16 cellular contexts compared by ENCODE assay signal in the genomic region with DNA sequence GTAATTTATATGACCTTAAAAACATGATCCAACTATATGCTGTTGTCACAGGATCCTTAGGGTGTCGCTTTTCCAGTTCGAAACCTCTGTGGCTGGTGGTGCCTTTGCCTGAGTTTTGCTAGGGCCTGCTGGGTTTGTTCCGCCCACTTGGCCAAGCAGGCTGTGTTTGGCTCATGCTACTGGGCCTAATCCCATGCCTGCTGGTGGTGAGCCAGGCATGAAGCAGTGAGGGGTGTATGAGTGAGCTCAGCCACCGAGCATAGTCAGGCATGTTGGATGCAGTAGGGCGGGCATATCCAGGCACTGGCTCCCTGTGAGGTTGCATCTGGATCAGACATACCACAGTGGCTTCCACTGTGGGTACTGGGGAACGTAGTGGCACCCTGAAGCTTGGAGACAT. TPM values are rescaled to one million over a fixed set of nuclear protein-coding genes. Genes with fewer than 3 reads are reported as not detected.
A peak's percentile ranks its signal among the peaks of the same experiment; 100 is the strongest.
DNase-seq lines count a peak whose midpoint lies in the region; ATAC-seq, FAIRE-seq and TF ChIP-seq lines count a peak whose summit lies in the region.
"Had no signal": no experiment of that assay in that cellular context is flagged by ENCODE, and none has a peak within 500 bp of the region (broad histone marks: within the 10 kb centered on the region; RNA-seq: fewer than 3 reads in every experiment).

No MANE protein-coding gene starts in this region.

- no peak for ATAC-seq in naive thymus-derived CD8-positive, alpha-beta T cell

- H3K9me3 ChIP-seq in BLaER1 = peaks cover 83% of the 10 kb centered on the region

- H3K36me3 Mint-ChIP-seq in endothelial cell (ENCODE audit: low read depth, unreplicated experiment) (peaks cover 62% of the 10 kb centered on the region), nephron progenitor cell (ENCODE audit: low read depth) (peaks cover 83% of the 10 kb centered on the region)
- peaks cover 71% of the 10 kb centered on the region for H3K36me3 Mint-ChIP-seq in activated T-helper 1 cell treated with anti-CD3 and anti-CD28 coated beads, Interleukin-12 subunit alpha, Interleukin-12 subunit beta, Interleukin-2, Interleukin-4 antibody, amounts not matched to agents 30 ng/mL and 10 ng/mL and 1 ng/mL, durations not matched to agents 14 hours and 24 hours and 36 hours (ENCODE audit: low read depth)
- peaks cover 31 to 86% (median 65%) of the 10 kb centered on the region in 3 donors for H3K36me3 Mint-ChIP-seq in naive thymus-derived CD8-positive, alpha-beta T cell

- no peak overlapping the region for H3K9ac ChIP-seq in BLaER1
- H3K9ac ChIP-seq: GM23248 had no signal

- H3K27ac Mint-ChIP-seq in endothelial cell (ENCODE audit: unreplicated experiment) = no peak overlapping the region
- H3K27ac Mint-ChIP-seq in nephron progenitor cell = peak overlapping the region; percentile 74
- H3K27ac Mint-ChIP-seq in activated T-helper 1 cell treated with anti-CD3 and anti-CD28 coated beads, Interleukin-12 subunit alpha, Interleukin-12 subunit beta, Interleukin-2, Interleukin-4 antibody, amounts not matched to agents 30 ng/mL and 10 ng/mL and 1 ng/mL, durations not matched to agents 14 hours and 24 hours and 36 hours = no peak overlapping the region
- peak overlapping the region in 1 of 10 donors; percentile 66 for H3K27ac Mint-ChIP-seq in naive thymus-derived CD8-positive, alpha-beta T cell
- H3K27ac Mint-ChIP-seq: CD4-positive, CD25-positive, alpha-beta regulatory T cell had no signal

- no peaks in the 10 kb centered on the region for H3K9me3 Mint-ChIP-seq in endothelial cell (ENCODE audit: unreplicated experiment)
- peaks cover 37% of the 10 kb centered on the region for H3K9me3 Mint-ChIP-seq in nephron progenitor cell
- H3K9me3 Mint-ChIP-seq in activated T-helper 1 cell treated with anti-CD3 and anti-CD28 coated beads, Interleukin-12 subunit alpha, Interleukin-12 subunit beta, Interleukin-2, Interleukin-4 antibody, amounts not matched to agents 30 ng/mL and 10 ng/mL and 1 ng/mL, durations not matched to agents 14 hours and 24 hours and 36 hours = peaks cover 31% of the 10 kb centered on the region
- H3K9me3 Mint-ChIP-seq in naive thymus-derived CD8-positive, alpha-beta T cell = peaks cover 0 to 20% (median 5%) of the 10 kb centered on the region in 9 donors

- no peaks in the 10 kb centered on the region for H3K27me3 ChIP-seq in BLaER1

- H4K20me1 ChIP-seq in BLaER1 = peaks cover 10% of the 10 kb centered on the region; the same call in 1 of the 2 replicates

- POLR2A ChIA-PET in naive thymus-derived CD8-positive, alpha-beta T cell (lab: Charles Lee) = interaction anchor here (0.7 to 2.1 kb wide), 4 partner anchors 16 to 75 kb away, joined by 3 to 5 read pairs (median 3); partner anchors contain the start of genes ATM and NPAT

- peak overlapping the region; percentile 86 for H3K4me3 Mint-ChIP-seq in endothelial cell (ENCODE audit: unreplicated experiment)
- no peak overlapping the region for H3K4me3 Mint-ChIP-seq in nephron progenitor cell
- no peak overlapping the region for H3K4me3 Mint-ChIP-seq in activated T-helper 1 cell treated with anti-CD3 and anti-CD28 coated beads, Interleukin-12 subunit alpha, Interleukin-12 subunit beta, Interleukin-2, Interleukin-4 antibody, amounts not matched to agents 30 ng/mL and 10 ng/mL and 1 ng/mL, durations not matched to agents 14 hours and 24 hours and 36 hours
- H3K4me3 Mint-ChIP-seq in naive thymus-derived CD8-positive, alpha-beta T cell = peak overlapping the region in 4 of 10 donors; percentile 22 to 38 (median 28)

- TF ChIP-seq CTCF in endothelial cell (IDR thresholded peaks at IDR 0.05; ENCODE audit: unreplicated experiment) = no peak
- no peak for TF ChIP-seq CTCF in nephron progenitor cell (IDR thresholded peaks at IDR 0.05)

- intact Hi-C loops in activated T-helper 1 cell treated with anti-CD3 and anti-CD28 coated beads, Interleukin-12 subunit alpha, Interleukin-12 subunit beta, Interleukin-2, Interleukin-4 antibody, amounts not matched to agents 30 ng/mL and 10 ng/mL and 1 ng/mL, durations not matched to agents 14 hours and 24 hours and 36 hours (cut with micrococcal nuclease) = no loop called here

- H3K27me3 Mint-ChIP-seq in endothelial cell (ENCODE audit: unreplicated experiment) (peaks cover 3% of the 10 kb centered on the region), nephron progenitor cell (ENCODE audit: low read depth, poor library complexity) (no peaks in the 10 kb centered on the region)
- H3K27me3 Mint-ChIP-seq in activated T-helper 1 cell treated with anti-CD3 and anti-CD28 coated beads, Interleukin-12 subunit alpha, Interleukin-12 subunit beta, Interleukin-2, Interleukin-4 antibody, amounts not matched to agents 30 ng/mL and 10 ng/mL and 1 ng/mL, durations not matched to agents 14 hours and 24 hours and 36 hours (ENCODE audit: insufficient read depth) = no peaks in the 10 kb centered on the region
- H3K27me3 Mint-ChIP-seq in naive thymus-derived CD8-positive, alpha-beta T cell = no peaks in the 10 kb centered on the region
- H3K27me3 Mint-ChIP-seq: CD4-positive, CD25-positive, alpha-beta regulatory T cell had no signal

- H3K4me1 ChIP-seq in BLaER1 = peaks cover 6% of the 10 kb centered on the region; the same call in 1 of the 2 replicates
- H3K4me1 ChIP-seq: Caco-2 had no signal

- H3K4me3 ChIP-seq in BLaER1 = peak overlapping the region; percentile 49
- H3K4me3 ChIP-seq: GM23248, K562 had no signal

- peak; percentile 9 for FAIRE-seq in HTR-8/SVneo (lab: Jason Lieb, UNC)
- FAIRE-seq: K562 had no signal

- no peak overlapping the region for H3K27ac ChIP-seq in BLaER1
- H3K27ac ChIP-seq: GM23248 had no signal

- no peaks in the 10 kb centered on the region for H3K4me1 Mint-ChIP-seq in endothelial cell (ENCODE audit: unreplicated experiment)
- H3K4me1 Mint-ChIP-seq in nephron progenitor cell = peaks cover 8% of the 10 kb centered on the region
- peaks cover 20% of the 10 kb centered on the region for H3K4me1 Mint-ChIP-seq in activated T-helper 1 cell treated with anti-CD3 and anti-CD28 coated beads, Interleukin-12 subunit alpha, Interleukin-12 subunit beta, Interleukin-2, Interleukin-4 antibody, amounts not matched to agents 30 ng/mL and 10 ng/mL and 1 ng/mL, durations not matched to agents 14 hours and 24 hours and 36 hours (ENCODE audit: low read depth)
- peaks cover 28 to 79% (median 70%) of the 10 kb centered on the region in 4 donors for H3K4me1 Mint-ChIP-seq in naive thymus-derived CD8-positive, alpha-beta T cell

- H3K36me3 ChIP-seq in BLaER1 = peaks cover 100% of the 10 kb centered on the region

- no peak overlapping the region for H3K4me2 ChIP-seq in BLaER1

- no peak for DNase-seq in HTR-8/SVneo (ENCODE audit: insufficient read length, low spot score)
- DNase-seq in endothelial cell (ENCODE audit: low spot score) = no peak
- no peak for DNase-seq in nephron progenitor cell
- no peak for DNase-seq in activated T-helper 1 cell treated with anti-CD3 and anti-CD28 coated beads, Interleukin-12 subunit alpha, Interleukin-12 subunit beta, Interleukin-2, Interleukin-4 antibody, amounts not matched to agents 30 ng/mL and 10 ng/mL and 1 ng/mL, durations not matched to agents 14 hours and 24 hours and 36 hours (ENCODE audit: low spot score)
- DNase-seq in naive thymus-derived CD8-positive, alpha-beta T cell = no peak
- no peak for DNase-seq in pons (ENCODE audit: low spot score)
- DNase-seq: Caco-2; CD4-positive, CD25-positive, alpha-beta regulatory T cell; GM23248; NCI-H1436; NCI-H2029; NCI-H2171 treated with DMSO at 0.1 percent for 48 hours; NCI-H748 treated with DMSO at 0.1 percent for 48 hours; OCI-M1 had no signal

RNA-seq across cellular contexts. Expression of gene NPAT, which starts 16.3 kb away (rescaled TPM):
- total RNA-seq in endothelial cell (ENCODE audit: unreplicated experiment) = 15.7 TPM
- 28.2 and 34.3 TPM in 2 replicates for total RNA-seq in activated T-helper 1 cell treated with anti-CD3 and anti-CD28 coated beads, Interleukin-12 subunit alpha, Interleukin-12 subunit beta, Interleukin-2, Interleukin-4 antibody, amounts not matched to agents 30 ng/mL and 10 ng/mL and 1 ng/mL, durations not matched to agents 14 hours and 24 hours and 36 hours
- 10 to 100 TPM; 73.9 to 75.8 TPM for total RNA-seq in naive thymus-derived CD8-positive, alpha-beta T cell
- polyA plus RNA-seq in naive thymus-derived CD8-positive, alpha-beta T cell = 10 to 100 TPM; 34.9 to 52.8 (median 47.0) TPM

RNA-seq across cellular contexts. Expression of gene ATM, which starts 16.7 kb away (rescaled TPM):
- total RNA-seq in endothelial cell (ENCODE audit: unreplicated experiment) = 51.5 TPM
- 37.3 and 39.7 TPM in 2 replicates for total RNA-seq in activated T-helper 1 cell treated with anti-CD3 and anti-CD28 coated beads, Interleukin-12 subunit alpha, Interleukin-12 subunit beta, Interleukin-2, Interleukin-4 antibody, amounts not matched to agents 30 ng/mL and 10 ng/mL and 1 ng/mL, durations not matched to agents 14 hours and 24 hours and 36 hours
- 100 to 1,000 TPM; 792 to 837 TPM for total RNA-seq in naive thymus-derived CD8-positive, alpha-beta T cell
- 100 to 1,000 TPM; 105 to 164 (median 121) TPM for polyA plus RNA-seq in naive thymus-derived CD8-positive, alpha-beta T cell

Comparison
In these comparisons a context has a peak if more than half of its experiments do, and no peak if none do; other contexts are left out.
1. RNA of gene ATM, which starts 16.7 kb away (total RNA-seq): 792 to 837 TPM in naive thymus-derived CD8-positive, alpha-beta T cell; 51.5 TPM in endothelial cell (single experiment) and 37.3 to 39.7 TPM in activated T-helper 1 cell treated with anti-CD3 and anti-CD28 coated beads, Interleukin-12 subunit alpha, Interleukin-12 subunit beta, Interleukin-2, Interleukin-4 antibody, amounts not matched to agents 30 ng/mL and 10 ng/mL and 1 ng/mL, durations not matched to agents 14 hours and 24 hours and 36 hours; every median in the first group is over 10 times any median in the second.